ENCODE assay signal across 16 cellular contexts in genomic region chr1:111801071-111801850, GRCh38. TPM values are rescaled to one million over a fixed set of nuclear protein-coding genes. Genes with fewer than 3 reads are reported as not detected.
A peak's percentile ranks its signal among the peaks of the same experiment; 100 is the strongest.
DNase-seq lines count a peak whose midpoint lies in the region; ATAC-seq and TF ChIP-seq lines count a peak whose summit lies in the region.
"Had no signal": no experiment of that assay in that cellular context is flagged by ENCODE, and none has a peak within 500 bp of the region (broad histone marks: within the 10 kb centered on the region; RNA-seq: fewer than 3 reads in every experiment).

No MANE protein-coding gene starts in this region.

- POLR2A ChIA-PET in activated CD4-positive, alpha-beta T cell treated with anti-CD3 and anti-CD28 coated beads, Interleukin-2, amount 10 ng/mL, durations not matched to agents 7 days and 5 days (lab: Charles Lee), result no interaction called here

- TF ChIP-seq CTCF in GM12875 (IDR thresholded peaks at IDR 0.05; ENCODE audit: borderline replicate concordance, insufficient read depth, low read depth, low read length) (0 out of 2 replicates have a peak, but pooled peaks have one; percentile 2), LNCaP clone FGC (IDR thresholded peaks at IDR 0.05; ENCODE audit: control insufficient read depth, extremely low read depth, insufficient read depth) (peak; percentile 29)

- CTCF ChIA-PET in activated CD4-positive, alpha-beta T cell treated with anti-CD3 and anti-CD28 coated beads, Interleukin-2, amount 10 ng/mL, durations not matched to agents 7 days and 5 days (lab: Charles Lee), result interaction anchor here (1.2 kb wide), 1 partner anchor 13 kb away, joined by 3 read pairs; no protein-coding TSS in a partner anchor

- no peaks in the 10 kb centered on the region for H3K36me3 Mint-ChIP-seq in activated CD4-positive, alpha-beta T cell treated with anti-CD3 and anti-CD28 coated beads, Interleukin-2, amount 10 ng/mL, durations not matched to agents 7 days and 5 days (ENCODE audit: low read depth)
- H3K36me3 Mint-ChIP-seq: IgD-negative memory B cell, mesothelial cell of epicardium had no signal

- no peak overlapping the region for H3K27ac Mint-ChIP-seq in activated CD4-positive, alpha-beta T cell treated with anti-CD3 and anti-CD28 coated beads, Interleukin-2, amount 10 ng/mL, durations not matched to agents 7 days and 5 days
- peak overlapping the region in 1 of 2 donors; percentile 7 for H3K27ac Mint-ChIP-seq in stimulated activated naive CD8-positive, alpha-beta T cell treated with anti-CD3 and anti-CD28 coated beads, Interleukin-15, amount 100 ng/mL, for 72 hours
- H3K27ac Mint-ChIP-seq: activated CD4-positive, alpha-beta memory T cell treated with anti-CD3 and anti-CD28 coated beads, Interleukin-2, amount 10 ng/mL, durations not matched to agents 7 days and 5 days; IgD-negative memory B cell; mesothelial cell of epicardium had no signal

- intact Hi-C loops in Right ventricle myocardium inferior (cut with DNase I), result loop anchor here (1.0 to 5.0 kb wide), 4 partner anchors 76 to 341 kb away; no protein-coding TSS in a partner anchor

- H3K4me1 Mint-ChIP-seq in activated CD4-positive, alpha-beta T cell treated with anti-CD3 and anti-CD28 coated beads, Interleukin-2, amount 10 ng/mL, durations not matched to agents 7 days and 5 days, result no peaks in the 10 kb centered on the region
- no peaks in the 10 kb centered on the region for H3K4me1 Mint-ChIP-seq in stimulated activated naive CD8-positive, alpha-beta T cell treated with anti-CD3 and anti-CD28 coated beads, Interleukin-15, amount 100 ng/mL, for 72 hours
- H3K4me1 Mint-ChIP-seq: activated CD4-positive, alpha-beta memory T cell treated with anti-CD3 and anti-CD28 coated beads, Interleukin-2, amount 10 ng/mL, durations not matched to agents 7 days and 5 days; mesothelial cell of epicardium; neural crest cell had no signal

- H3K4me3 Mint-ChIP-seq in activated CD4-positive, alpha-beta T cell treated with anti-CD3 and anti-CD28 coated beads, Interleukin-2, amount 10 ng/mL, durations not matched to agents 7 days and 5 days, result no peak overlapping the region
- no peak overlapping the region for H3K4me3 Mint-ChIP-seq in stimulated activated naive CD8-positive, alpha-beta T cell treated with anti-CD3 and anti-CD28 coated beads, Interleukin-15, amount 100 ng/mL, for 72 hours
- H3K4me3 Mint-ChIP-seq: activated CD4-positive, alpha-beta memory T cell treated with anti-CD3 and anti-CD28 coated beads, Interleukin-2, amount 10 ng/mL, durations not matched to agents 7 days and 5 days; mesothelial cell of epicardium; neural crest cell had no signal

- no peak for DNase-seq in LNCaP clone FGC (ENCODE audit: low read depth)
- peak; percentile 55 for DNase-seq in Right ventricle myocardium inferior (ENCODE audit: missing footprints)
- peak; percentile 4 for DNase-seq in pons (ENCODE audit: low spot score)
- DNase-seq in activated CD4-positive, alpha-beta T cell treated with anti-CD3 and anti-CD28 coated beads, Interleukin-2, amount 10 ng/mL, durations not matched to agents 7 days and 5 days, result no peak
- DNase-seq in stimulated activated naive CD8-positive, alpha-beta T cell treated with anti-CD3 and anti-CD28 coated beads, Interleukin-15, amount 100 ng/mL, for 72 hours, result no peak
- DNase-seq in NCI-H526 treated with DMSO at 0.1 percent for 48 hours (lab: John Stamatoyannopoulos, UW), result no peak
- DNase-seq: activated CD4-positive, alpha-beta memory T cell treated with anti-CD3 and anti-CD28 coated beads, Interleukin-2, amount 10 ng/mL, durations not matched to agents 7 days and 5 days; OCI-M1; sigmoid colon; stimulated activated CD4-positive, alpha-beta T cell treated with anti-CD3 and anti-CD28 coated beads, Interleukin-4, amount 100 ng/mL, for 24 hours; testis had no signal

- peak; percentile 90 for ATAC-seq in Right ventricle myocardium inferior
- ATAC-seq in stimulated activated naive CD8-positive, alpha-beta T cell treated with anti-CD3 and anti-CD28 coated beads, Interleukin-15, amount 100 ng/mL, for 72 hours, result no peak

- peaks cover 2% of the 10 kb centered on the region for H3K27me3 Mint-ChIP-seq in activated CD4-positive, alpha-beta T cell treated with anti-CD3 and anti-CD28 coated beads, Interleukin-2, amount 10 ng/mL, durations not matched to agents 7 days and 5 days
- no peaks in the 10 kb centered on the region for H3K27me3 Mint-ChIP-seq in stimulated activated naive CD8-positive, alpha-beta T cell treated with anti-CD3 and anti-CD28 coated beads, Interleukin-15, amount 100 ng/mL, for 72 hours
- H3K27me3 Mint-ChIP-seq: IgD-negative memory B cell had no signal

- no peaks in the 10 kb centered on the region for H3K9me3 Mint-ChIP-seq in activated CD4-positive, alpha-beta T cell treated with anti-CD3 and anti-CD28 coated beads, Interleukin-2, amount 10 ng/mL, durations not matched to agents 7 days and 5 days
- H3K9me3 Mint-ChIP-seq in stimulated activated naive CD8-positive, alpha-beta T cell treated with anti-CD3 and anti-CD28 coated beads, Interleukin-15, amount 100 ng/mL, for 72 hours, result peaks cover 0 to 6% of the 10 kb centered on the region in 2 donors
- H3K9me3 Mint-ChIP-seq: activated CD4-positive, alpha-beta memory T cell treated with anti-CD3 and anti-CD28 coated beads, Interleukin-2, amount 10 ng/mL, durations not matched to agents 7 days and 5 days; IgD-negative memory B cell; mesothelial cell of epicardium; neural crest cell had no signal

- H3K4me3 ChIP-seq in GM12875 (ENCODE audit: low read depth, low read length), result no peak overlapping the region
- no peak overlapping the region for H3K4me3 ChIP-seq in LNCaP clone FGC (ENCODE audit: low read depth, low read length)
- H3K4me3 ChIP-seq: sigmoid colon, SK-N-MC, testis had no signal

RNA-seq across cellular contexts. Expression of gene DDX20, which starts 45.6 kb away (rescaled TPM):
- 6.6 TPM for total RNA-seq in Right ventricle myocardium inferior
- 10 to 100 TPM; 14.4 to 18.9 TPM for total RNA-seq in activated CD4-positive, alpha-beta T cell treated with anti-CD3 and anti-CD28 coated beads, Interleukin-2, amount 10 ng/mL, durations not matched to agents 7 days and 5 days

Comparison
In these comparisons a context has a peak if more than half of its experiments do, and no peak if none do; other contexts are left out.
1. DNase-seq: peak in Right ventricle myocardium inferior (single experiment) and pons (single experiment); none in LNCaP clone FGC (single experiment), activated CD4-positive, alpha-beta T cell treated with anti-CD3 and anti-CD28 coated beads, Interleukin-2, amount 10 ng/mL, durations not matched to agents 7 days and 5 days (single experiment), stimulated activated naive CD8-positive, alpha-beta T cell treated with anti-CD3 and anti-CD28 coated beads, Interleukin-15, amount 100 ng/mL, for 72 hours (0 of 2) and NCI-H526 treated with DMSO at 0.1 percent for 48 hours (single experiment).